12 cellular contexts compared by ENCODE assay signal in genomic region chr2:20356042-20356441, GRCh38. TPM values are rescaled to one million over a fixed set of nuclear protein-coding genes. Genes with fewer than 3 reads are reported as not detected.
A peak's percentile ranks its signal among the peaks of the same experiment; 100 is the strongest.
DNase-seq lines count a peak whose midpoint lies in the region; ATAC-seq and TF ChIP-seq lines count a peak whose summit lies in the region.
"Had no signal": no experiment of that assay in that cellular context is flagged by ENCODE, and none has a peak within 500 bp of the region (broad histone marks: within the 10 kb centered on the region; RNA-seq: fewer than 3 reads in every experiment).

No MANE protein-coding gene starts in this region.

- H3K27ac ChIP-seq in foreskin keratinocyte, result peak overlapping the region; percentile 53
- H3K27ac ChIP-seq: lower lobe of right lung had no signal

- H3K4me1 ChIP-seq in foreskin keratinocyte, result peaks cover 14% of the 10 kb centered on the region

- no peak for TF ChIP-seq CTCF in foreskin keratinocyte (conservative IDR thresholded peaks at IDR 0.05)

- H3K9me3 ChIP-seq in MG63, result no peaks in the 10 kb centered on the region
- H3K9me3 ChIP-seq: lower lobe of right lung had no signal

- H3K27me3 ChIP-seq in MG63 (no peaks in the 10 kb centered on the region), foreskin keratinocyte (no peaks in the 10 kb centered on the region)

- H3K4me3 ChIP-seq in MG63, result no peak overlapping the region
- H3K4me3 ChIP-seq: lower lobe of right lung had no signal

- in situ Hi-C loops in SK-MEL-5 (cut with HindIII; ENCODE audit: low pct_unique_long_range_greater_than_20kb, low sequenced_read_pairs), result no loop called here

- DNase-seq in AML-193 (lab: John Stamatoyannopoulos, UW) (peak; percentile 30 to 55), MG63 (peak; percentile 86), SK-MEL-5 (ENCODE audit: low read depth, low spot score) (peak; percentile 68), foreskin keratinocyte (peak; percentile 90 to 97), HT-29 (ENCODE audit: low spot score) (no peak), NCI-H510A treated with DMSO at 0.1 percent for 48 hours (lab: John Stamatoyannopoulos, UW) (no peak), NCI-H146 treated with DMSO at 0.1 percent for 48 hours (lab: John Stamatoyannopoulos, UW; ENCODE audit: unreplicated experiment) (no peak), inferior parietal cortex (ENCODE audit: extremely low spot score) (no peak)
- DNase-seq: lower lobe of right lung; MM.1S; stimulated activated naive CD4-positive, alpha-beta T cell treated with Interleukin-2 at 50 U/mL for 16 hours; T-cell had no signal

- ATAC-seq in foreskin keratinocyte, result peak; percentile 86
- ATAC-seq: lower lobe of right lung, T-cell had no signal

- H3K36me3 ChIP-seq in MG63, result no peaks in the 10 kb centered on the region
- H3K36me3 ChIP-seq: lower lobe of right lung had no signal

RNA-seq across cellular contexts. Expression of gene PUM2, which starts 5.4 kb away (rescaled TPM):
- total RNA-seq in MG63 (2014; rRNA removed; shearing (Covaris generic); ENCODE audit: low replicate concordance), result 26.1 and 27.2 TPM in 2 replicates
- 36.1 and 43.4 TPM in 2 replicates for total RNA-seq in SK-MEL-5 (2014; rRNA removed; shearing (Covaris generic))
- 49.1 and 67.2 TPM in 2 replicates for polyA plus RNA-seq in SK-MEL-5 (2015; cell fraction: cytosol; rRNA removed)
- polyA plus RNA-seq in SK-MEL-5 (2015; cell fraction: nucleus; rRNA removed), result 55.7 and 60.2 TPM in 2 replicates
- total RNA-seq in foreskin keratinocyte, result 43.9 and 44.1 TPM in 2 replicates
- polyA plus RNA-seq in foreskin keratinocyte, result 9.5 and 11.6 TPM in 2 replicates
- 20.2 and 23.1 TPM in 2 replicates for total RNA-seq in HT-29 (2014; rRNA removed; shearing (Covaris generic))

Comparison
In these comparisons a context has a peak if more than half of its experiments do, and no peak if none do; other contexts are left out.
1. DNase-seq: peak in AML-193 (2 of 2), MG63 (single experiment), SK-MEL-5 (single experiment) and foreskin keratinocyte (2 of 2); none in HT-29 (single experiment), NCI-H510A treated with DMSO at 0.1 percent for 48 hours (single experiment), NCI-H146 treated with DMSO at 0.1 percent for 48 hours (single experiment) and inferior parietal cortex (single experiment).